Comparison of ENCODE assay signal across 20 cellular contexts in genomic region chr3:31307131-31307785, GRCh38.
DNase-seq lines count a peak whose midpoint lies in the region; ATAC-seq and TF ChIP-seq lines count a peak whose summit lies in the region.
"Had no signal": no experiment of that assay in that cellular context is flagged by ENCODE, and none has a peak within 500 bp of the region (broad histone marks: within the 10 kb centered on the region; RNA-seq: fewer than 3 reads in every experiment).

No MANE protein-coding gene starts in this region.

- H3K4me3 ChIP-seq in heart left ventricle (no peak overlapping the region), fibroblast of pulmonary artery (replicated peaks; ENCODE audit: low read depth, low read length) (no peak overlapping the region), testis (no peak overlapping the region)
- H3K4me3 ChIP-seq: A549; BLaER1 treated with 17β-estradiol and CSF1 and Interleukin-3, amounts not matched to agents 10 nM and 100 nM had no signal

- no peak for TF ChIP-seq POLR2A in heart left ventricle (IDR thresholded peaks at IDR 0.05)
- no peak for TF ChIP-seq POLR2A in testis (IDR thresholded peaks at IDR 0.05)

- H3K27ac Mint-ChIP-seq in T-helper 17 cell, result no peak overlapping the region
- H3K27ac Mint-ChIP-seq: CD8-positive, alpha-beta T cell had no signal

- no peak overlapping the region for H3K4me3 Mint-ChIP-seq in T-helper 17 cell
- H3K4me3 Mint-ChIP-seq: CD8-positive, alpha-beta T cell had no signal

- peaks cover 5% of the 10 kb centered on the region for H3K4me1 Mint-ChIP-seq in T-helper 17 cell

- H3K27ac ChIP-seq in heart left ventricle, result no peak overlapping the region
- no peak overlapping the region for H3K27ac ChIP-seq in testis
- H3K27ac ChIP-seq: A549; BLaER1 treated with 17β-estradiol and CSF1 and Interleukin-3, amounts not matched to agents 10 nM and 100 nM had no signal

- DNase-seq in heart left ventricle (no peak), cardiac septum (ENCODE audit: low spot score) (no peak), amniotic epithelial cell (ENCODE audit: low read depth) (peak; percentile 87), fibroblast of pulmonary artery (ENCODE audit: low read depth) (peak; percentile 27), testis (peak; percentile 21), NCI-H446 (lab: John Stamatoyannopoulos, UW) (no peak), T-helper 17 cell (no peak)
- DNase-seq: Calu3; CD8-positive, alpha-beta T cell; GF-D8; MM.1S; NCI-H1092; NCI-H1436 treated with DMSO at 0.1 percent for 48 hours; NCI-H2029 treated with DMSO at 0.1 percent for 48 hours; NCI-H2171; NCI-H526 treated with DMSO at 0.1 percent for 48 hours; SHP77 had no signal

- H3K4me1 ChIP-seq in heart left ventricle (peaks cover 0 to 8% (median 0%) of the 10 kb centered on the region in 12 donors), testis (peaks cover 9% of the 10 kb centered on the region)
- H3K4me1 ChIP-seq: A549 had no signal

- intact Hi-C loops in heart left ventricle (cut with DNase I) (no loop called here), cardiac septum (cut with DNase I) (no loop called here), testis (cut with DNase I; ENCODE audit: low total_unique reads) (no loop called here)

- no peaks in the 10 kb centered on the region for H3K36me3 ChIP-seq in heart left ventricle
- no peaks in the 10 kb centered on the region for H3K36me3 ChIP-seq in testis (ENCODE audit: low read depth, missing control alignments)
- H3K36me3 ChIP-seq: BLaER1 treated with 17β-estradiol and CSF1 and Interleukin-3, amounts not matched to agents 10 nM and 100 nM had no signal

- H3K36me3 Mint-ChIP-seq in T-helper 17 cell (ENCODE audit: low read depth), result no peaks in the 10 kb centered on the region
- H3K36me3 Mint-ChIP-seq: CD8-positive, alpha-beta T cell had no signal

- ATAC-seq in heart left ventricle (peak in 3 of 4 donors; percentile 28 to 70 (median 65)), T-helper 17 cell (no peak)
- ATAC-seq: A549; CD8-positive, alpha-beta T cell; Panc1 had no signal

- no peaks in the 10 kb centered on the region for H3K27me3 Mint-ChIP-seq in T-helper 17 cell

- H3K27me3 ChIP-seq in heart left ventricle (no peaks in the 10 kb centered on the region), testis (no peaks in the 10 kb centered on the region)
- H3K27me3 ChIP-seq: BLaER1 treated with 17β-estradiol and CSF1 and Interleukin-3, amounts not matched to agents 10 nM and 100 nM had no signal

- no peaks in the 10 kb centered on the region for H3K9me3 ChIP-seq in heart left ventricle
- H3K9me3 ChIP-seq in testis, result no peaks in the 10 kb centered on the region
- no peaks in the 10 kb centered on the region for H3K9me3 ChIP-seq in T-helper 17 cell (ENCODE audit: control insufficient read depth, low read length, poor library complexity, severe bottlenecking)
- H3K9me3 ChIP-seq: A549 had no signal

- no peak for TF ChIP-seq CTCF in heart left ventricle (IDR thresholded peaks at IDR 0.05)
- TF ChIP-seq CTCF in fibroblast of pulmonary artery (IDR thresholded peaks at IDR 0.05; ENCODE audit: low read length, missing control alignments), result no peak
- TF ChIP-seq CTCF in testis (IDR thresholded peaks at IDR 0.05), result no peak

- 40 to 47% (median 41%) methylated on average over 1 of the region's 1 CpG for WGBS in heart left ventricle, 4 donors
- 31 to 53% methylated on average over 1 of the region's 1 CpG for WGBS in testis, 2 donors

Comparison
In these comparisons a context has a peak if more than half of its experiments do, and no peak if none do; other contexts are left out.
1. DNase-seq: peak in amniotic epithelial cell (single experiment), fibroblast of pulmonary artery (single experiment) and testis (single experiment); none in heart left ventricle (0 of 5), cardiac septum (single experiment), NCI-H446 (0 of 2) and T-helper 17 cell (0 of 3).